ENCODE assay signal across 1 cellular context in genomic region chr9:135281151-135281550, GRCh38.
TF ChIP-seq lines count a peak whose summit lies in the region.

No MANE protein-coding gene starts in this region.

TF ChIP-seq in WTC11, 78 proteins besides CTCF, POLR2A, EP300 and RAD21:
- TF ChIP-seq, protein P1, sequence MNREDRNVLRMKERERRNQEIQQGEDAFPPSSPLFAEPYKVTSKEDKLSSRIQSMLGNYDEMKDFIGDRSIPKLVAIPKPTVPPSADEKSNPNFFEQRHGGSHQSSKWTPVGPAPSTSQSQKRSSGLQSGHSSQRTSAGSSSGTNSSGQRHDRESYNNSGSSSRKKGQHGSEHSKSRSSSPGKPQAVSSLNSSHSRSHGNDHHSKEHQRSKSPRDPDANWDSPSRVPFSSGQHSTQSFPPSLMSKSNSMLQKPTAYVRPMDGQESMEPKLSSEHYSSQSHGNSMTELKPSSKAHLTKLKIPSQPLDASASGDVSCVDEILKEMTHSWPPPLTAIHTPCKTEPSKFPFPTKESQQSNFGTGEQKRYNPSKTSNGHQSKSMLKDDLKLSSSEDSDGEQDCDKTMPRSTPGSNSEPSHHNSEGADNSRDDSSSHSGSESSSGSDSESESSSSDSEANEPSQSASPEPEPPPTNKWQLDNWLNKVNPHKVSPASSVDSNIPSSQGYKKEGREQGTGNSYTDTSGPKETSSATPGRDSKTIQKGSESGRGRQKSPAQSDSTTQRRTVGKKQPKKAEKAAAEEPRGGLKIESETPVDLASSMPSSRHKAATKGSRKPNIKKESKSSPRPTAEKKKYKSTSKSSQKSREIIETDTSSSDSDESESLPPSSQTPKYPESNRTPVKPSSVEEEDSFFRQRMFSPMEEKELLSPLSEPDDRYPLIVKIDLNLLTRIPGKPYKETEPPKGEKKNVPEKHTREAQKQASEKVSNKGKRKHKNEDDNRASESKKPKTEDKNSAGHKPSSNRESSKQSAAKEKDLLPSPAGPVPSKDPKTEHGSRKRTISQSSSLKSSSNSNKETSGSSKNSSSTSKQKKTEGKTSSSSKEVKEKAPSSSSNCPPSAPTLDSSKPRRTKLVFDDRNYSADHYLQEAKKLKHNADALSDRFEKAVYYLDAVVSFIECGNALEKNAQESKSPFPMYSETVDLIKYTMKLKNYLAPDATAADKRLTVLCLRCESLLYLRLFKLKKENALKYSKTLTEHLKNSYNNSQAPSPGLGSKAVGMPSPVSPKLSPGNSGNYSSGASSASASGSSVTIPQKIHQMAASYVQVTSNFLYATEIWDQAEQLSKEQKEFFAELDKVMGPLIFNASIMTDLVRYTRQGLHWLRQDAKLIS (CRISPR knock-in tag; IDR thresholded peaks at IDR 0.05; ENCODE audit: borderline replicate concordance): no peak
- TF ChIP-seq RORB (CRISPR knock-in tag; IDR thresholded peaks at IDR 0.05) (no peak), ESRRA (CRISPR knock-in tag; IDR thresholded peaks at IDR 0.05; ENCODE audit: borderline replicate concordance) (no peak), TEAD4 (CRISPR knock-in tag; IDR thresholded peaks at IDR 0.05) (no peak), ZNF532 (CRISPR knock-in tag; IDR thresholded peaks at IDR 0.05; ENCODE audit: borderline replicate concordance) (no peak), ARID4B (CRISPR knock-in tag; IDR thresholded peaks at IDR 0.05; ENCODE audit: borderline replicate concordance) (no peak), KAT7 (CRISPR knock-in tag; IDR thresholded peaks at IDR 0.05; ENCODE audit: borderline replicate concordance) (no peak), EMX1 (CRISPR knock-in tag; IDR thresholded peaks at IDR 0.05) (no peak), NFE2L1 (CRISPR knock-in tag; IDR thresholded peaks at IDR 0.05) (no peak), ZNF416 (CRISPR knock-in tag; IDR thresholded peaks at IDR 0.05) (no peak), ZMAT4 (CRISPR knock-in tag; IDR thresholded peaks at IDR 0.05) (no peak), GTF2I (CRISPR knock-in tag; conservative IDR thresholded peaks at IDR 0.05) (no peak), ZNF232 (CRISPR knock-in tag; IDR thresholded peaks at IDR 0.05) (no peak), CBFB (CRISPR knock-in tag; IDR thresholded peaks at IDR 0.05; ENCODE audit: low read depth) (no peak)
- TF ChIP-seq, protein P2, sequence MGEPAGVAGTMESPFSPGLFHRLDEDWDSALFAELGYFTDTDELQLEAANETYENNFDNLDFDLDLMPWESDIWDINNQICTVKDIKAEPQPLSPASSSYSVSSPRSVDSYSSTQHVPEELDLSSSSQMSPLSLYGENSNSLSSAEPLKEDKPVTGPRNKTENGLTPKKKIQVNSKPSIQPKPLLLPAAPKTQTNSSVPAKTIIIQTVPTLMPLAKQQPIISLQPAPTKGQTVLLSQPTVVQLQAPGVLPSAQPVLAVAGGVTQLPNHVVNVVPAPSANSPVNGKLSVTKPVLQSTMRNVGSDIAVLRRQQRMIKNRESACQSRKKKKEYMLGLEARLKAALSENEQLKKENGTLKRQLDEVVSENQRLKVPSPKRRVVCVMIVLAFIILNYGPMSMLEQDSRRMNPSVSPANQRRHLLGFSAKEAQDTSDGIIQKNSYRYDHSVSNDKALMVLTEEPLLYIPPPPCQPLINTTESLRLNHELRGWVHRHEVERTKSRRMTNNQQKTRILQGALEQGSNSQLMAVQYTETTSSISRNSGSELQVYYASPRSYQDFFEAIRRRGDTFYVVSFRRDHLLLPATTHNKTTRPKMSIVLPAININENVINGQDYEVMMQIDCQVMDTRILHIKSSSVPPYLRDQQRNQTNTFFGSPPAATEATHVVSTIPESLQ (CRISPR knock-in tag; IDR thresholded peaks at IDR 0.05): no peak
- TF ChIP-seq, protein P3, sequence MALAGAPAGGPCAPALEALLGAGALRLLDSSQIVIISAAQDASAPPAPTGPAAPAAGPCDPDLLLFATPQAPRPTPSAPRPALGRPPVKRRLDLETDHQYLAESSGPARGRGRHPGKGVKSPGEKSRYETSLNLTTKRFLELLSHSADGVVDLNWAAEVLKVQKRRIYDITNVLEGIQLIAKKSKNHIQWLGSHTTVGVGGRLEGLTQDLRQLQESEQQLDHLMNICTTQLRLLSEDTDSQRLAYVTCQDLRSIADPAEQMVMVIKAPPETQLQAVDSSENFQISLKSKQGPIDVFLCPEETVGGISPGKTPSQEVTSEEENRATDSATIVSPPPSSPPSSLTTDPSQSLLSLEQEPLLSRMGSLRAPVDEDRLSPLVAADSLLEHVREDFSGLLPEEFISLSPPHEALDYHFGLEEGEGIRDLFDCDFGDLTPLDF (CRISPR knock-in tag; IDR thresholded peaks at IDR 0.05): no peak
- TF ChIP-seq, protein P4, sequence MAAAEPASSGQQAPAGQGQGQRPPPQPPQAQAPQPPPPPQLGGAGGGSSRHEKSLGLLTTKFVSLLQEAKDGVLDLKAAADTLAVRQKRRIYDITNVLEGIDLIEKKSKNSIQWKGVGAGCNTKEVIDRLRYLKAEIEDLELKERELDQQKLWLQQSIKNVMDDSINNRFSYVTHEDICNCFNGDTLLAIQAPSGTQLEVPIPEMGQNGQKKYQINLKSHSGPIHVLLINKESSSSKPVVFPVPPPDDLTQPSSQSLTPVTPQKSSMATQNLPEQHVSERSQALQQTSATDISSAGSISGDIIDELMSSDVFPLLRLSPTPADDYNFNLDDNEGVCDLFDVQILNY (CRISPR knock-in tag; IDR thresholded peaks at IDR 0.05): no peak
- TF ChIP-seq, protein P5, sequence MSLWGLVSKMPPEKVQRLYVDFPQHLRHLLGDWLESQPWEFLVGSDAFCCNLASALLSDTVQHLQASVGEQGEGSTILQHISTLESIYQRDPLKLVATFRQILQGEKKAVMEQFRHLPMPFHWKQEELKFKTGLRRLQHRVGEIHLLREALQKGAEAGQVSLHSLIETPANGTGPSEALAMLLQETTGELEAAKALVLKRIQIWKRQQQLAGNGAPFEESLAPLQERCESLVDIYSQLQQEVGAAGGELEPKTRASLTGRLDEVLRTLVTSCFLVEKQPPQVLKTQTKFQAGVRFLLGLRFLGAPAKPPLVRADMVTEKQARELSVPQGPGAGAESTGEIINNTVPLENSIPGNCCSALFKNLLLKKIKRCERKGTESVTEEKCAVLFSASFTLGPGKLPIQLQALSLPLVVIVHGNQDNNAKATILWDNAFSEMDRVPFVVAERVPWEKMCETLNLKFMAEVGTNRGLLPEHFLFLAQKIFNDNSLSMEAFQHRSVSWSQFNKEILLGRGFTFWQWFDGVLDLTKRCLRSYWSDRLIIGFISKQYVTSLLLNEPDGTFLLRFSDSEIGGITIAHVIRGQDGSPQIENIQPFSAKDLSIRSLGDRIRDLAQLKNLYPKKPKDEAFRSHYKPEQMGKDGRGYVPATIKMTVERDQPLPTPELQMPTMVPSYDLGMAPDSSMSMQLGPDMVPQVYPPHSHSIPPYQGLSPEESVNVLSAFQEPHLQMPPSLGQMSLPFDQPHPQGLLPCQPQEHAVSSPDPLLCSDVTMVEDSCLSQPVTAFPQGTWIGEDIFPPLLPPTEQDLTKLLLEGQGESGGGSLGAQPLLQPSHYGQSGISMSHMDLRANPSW (CRISPR knock-in tag; conservative IDR thresholded peaks at IDR 0.05; ENCODE audit: low read depth): no peak
- TF ChIP-seq, protein P6, sequence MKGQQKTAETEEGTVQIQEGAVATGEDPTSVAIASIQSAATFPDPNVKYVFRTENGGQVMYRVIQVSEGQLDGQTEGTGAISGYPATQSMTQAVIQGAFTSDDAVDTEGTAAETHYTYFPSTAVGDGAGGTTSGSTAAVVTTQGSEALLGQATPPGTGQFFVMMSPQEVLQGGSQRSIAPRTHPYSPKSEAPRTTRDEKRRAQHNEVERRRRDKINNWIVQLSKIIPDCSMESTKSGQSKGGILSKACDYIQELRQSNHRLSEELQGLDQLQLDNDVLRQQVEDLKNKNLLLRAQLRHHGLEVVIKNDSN (CRISPR knock-in tag; IDR thresholded peaks at IDR 0.05): no peak
